Comparison of ENCODE assay signal across 1 cellular context in genomic region chr7:108528183-108528712, GRCh38.
TF ChIP-seq lines count a peak whose summit lies in the region.

No MANE protein-coding gene starts in this region.

TF ChIP-seq in HCT116, 20 proteins besides CTCF, POLR2A, EP300 and RAD21 (continued from another document):
- peak; percentile 62 for TF ChIP-seq SIN3A (IDR thresholded peaks at IDR 0.05; ENCODE audit: low read depth)
- TF ChIP-seq SRF (IDR thresholded peaks at IDR 0.05; ENCODE audit: low read depth): peak; percentile 69; the same call in 1 of the 2 replicates
- peak; percentile 90 for TF ChIP-seq FOSL1 (IDR thresholded peaks at IDR 0.05; ENCODE audit: low read depth)
- no peak for TF ChIP-seq ZNF274 (IDR thresholded peaks at IDR 0.05; ENCODE audit: low read depth, low read length)
